In genomic region chr1:21669287-21670058, GRCh38 we compare ENCODE assay signal across 8 cellular contexts. TPM values are rescaled to one million over a fixed set of nuclear protein-coding genes. Genes with fewer than 3 reads are reported as not detected.
A peak's percentile ranks its signal among the peaks of the same experiment; 100 is the strongest.
DNase-seq lines count a peak whose midpoint lies in the region; ATAC-seq lines count a peak whose summit lies in the region.

Gene RAP1GAP, minus strand, starts transcription at chr1:21669357. Its CDS starts 49,325 bp downstream, at chr1:21620032.

- peaks cover 19% of the 10 kb centered on the region for H3K4me1 ChIP-seq in rectal smooth muscle tissue (ENCODE audit: control insufficient read depth, insufficient read depth, low read length)

- H3K27me3 ChIP-seq in rectal smooth muscle tissue (ENCODE audit: control insufficient read depth, insufficient read depth, low read length), result peaks cover 33% of the 10 kb centered on the region

- H3K4me3 ChIP-seq in rectal smooth muscle tissue (ENCODE audit: low read length), result peak within 1 kb of the TSS; percentile 53

- intact Hi-C loops in left ventricle myocardium superior (cut with micrococcal nuclease), result no loop called here

- DNase-seq in G401 (ENCODE audit: low spot score) (peak; percentile 78), NCI-H146 (lab: John Stamatoyannopoulos, UW) (peak; percentile 45), left ventricle myocardium superior (peak; percentile 52), NK-92 (lab: John Stamatoyannopoulos, UW; ENCODE audit: unreplicated experiment) (no peak), DMS153 treated with DMSO at 0.1 percent for 48 hours (lab: John Stamatoyannopoulos, UW; ENCODE audit: unreplicated experiment) (no peak)
- peak; percentile 37 for DNase-seq in activated naive CD4-positive, alpha-beta T cell treated with anti-CD3 and anti-CD28 coated beads, Interleukin-2, amount 50 U/mL, for 16 hours

- in situ Hi-C loops in G401 (cut with HindIII; ENCODE audit: low sequenced_read_pairs), result no loop called here

- H3K27ac ChIP-seq in rectal smooth muscle tissue (ENCODE audit: low read depth, low read length), result no peak within 1 kb of the TSS

- no peaks in the 10 kb centered on the region for H3K36me3 ChIP-seq in rectal smooth muscle tissue (ENCODE audit: control insufficient read depth, insufficient read depth, low read length)

- no peak within 1 kb of the TSS for H3K9ac ChIP-seq in rectal smooth muscle tissue (ENCODE audit: low read length)

- ATAC-seq in left ventricle myocardium superior (peak; percentile 6), HG03442 (IDR thresholded peaks at IDR 0.05; ENCODE audit: unreplicated experiment) (no peak)

RNA-seq across cellular contexts. Expression of gene RAP1GAP, which starts in this region (rescaled TPM):
- 3.7 and 4.8 TPM in 2 replicates for total RNA-seq in G401 (2014; rRNA removed; shearing (Covaris generic))
- 3.4 TPM for total RNA-seq in left ventricle myocardium superior

Comparison
In these comparisons a context has a peak if more than half of its experiments do, and no peak if none do; other contexts are left out.
1. DNase-seq: peak in G401 (single experiment), NCI-H146 (single experiment), activated naive CD4-positive, alpha-beta T cell treated with anti-CD3 and anti-CD28 coated beads, Interleukin-2, amount 50 U/mL, for 16 hours (single experiment) and left ventricle myocardium superior (single experiment); none in NK-92 (single experiment) and DMS153 treated with DMSO at 0.1 percent for 48 hours (single experiment).